Comparison of ENCODE assay signal across 1 cellular context in genomic region chr16:85613609-85614337, GRCh38.
TF ChIP-seq lines count a peak whose summit lies in the region.

No MANE protein-coding gene starts in this region.

TF ChIP-seq in K562, 482 proteins besides CTCF, POLR2A, EP300 and RAD21 (continued from another document):
- TF ChIP-seq TGIF2 (CRISPR knock-in tag; IDR thresholded peaks at IDR 0.05) (no peak), GTF2A2 (tag; IDR thresholded peaks at IDR 0.05) (no peak), RBM15 (IDR thresholded peaks at IDR 0.05; ENCODE audit: insufficient read depth, low read length) (no peak), BHLHE40 (IDR thresholded peaks at IDR 0.05; ENCODE audit: low read length) (no peak), MAZ (CRISPR knock-in tag; conservative IDR thresholded peaks at IDR 0.05 in 1 of 2, IDR thresholded peaks at IDR 0.05 in 1 of 2) (no peak; a peak in 1 of 4 replicates), SIN3A (IDR thresholded peaks at IDR 0.05; ENCODE audit: borderline replicate concordance in 2 of 2, control insufficient read depth in 1 of 2, low read depth in 2 of 2, low read length in 2 of 2) (peak in 1 of 2 experiments; percentile 9; a peak in 1 of 4 replicates), SIX5 (IDR thresholded peaks at IDR 0.05; ENCODE audit: borderline replicate concordance in 1 of 2, insufficient read depth in 1 of 2, low read depth in 1 of 2, low read length in 2 of 2) (no peak), SMARCE1 (IDR thresholded peaks at IDR 0.05) (peak; percentile 6; the same call in 1 of the 2 replicates), E2F3 (CRISPR knock-in tag; IDR thresholded peaks at IDR 0.05) (no peak), U2AF1 (optimal IDR thresholded peaks at IDR 0.05; ENCODE audit: low read depth, low read length) (no peak), CBX5 (IDR thresholded peaks at IDR 0.05; ENCODE audit: borderline replicate concordance, low read depth) (no peak), SNIP1 (IDR thresholded peaks at IDR 0.05; ENCODE audit: low read depth) (no peak), PTBP1 (IDR thresholded peaks at IDR 0.05; ENCODE audit: low read depth, low read length) (no peak), PTTG1 (tag; IDR thresholded peaks at IDR 0.05; ENCODE audit: low read depth) (no peak), ZBTB33 (CRISPR knock-in tag; IDR thresholded peaks at IDR 0.05) (no peak), BCOR (IDR thresholded peaks at IDR 0.05) (no peak), IRF2 (CRISPR knock-in tag; IDR thresholded peaks at IDR 0.05) (no peak), TAL1 (IDR thresholded peaks at IDR 0.05) (no peak), POLR3A (IDR thresholded peaks at IDR 0.05; ENCODE audit: borderline replicate concordance, extremely low read depth, insufficient read depth, insufficient read length) (no peak), NR2C1 (IDR thresholded peaks at IDR 0.05) (no peak), NR2C1 (tag; IDR thresholded peaks at IDR 0.05) (no peak), ELF4 (CRISPR knock-in tag; IDR thresholded peaks at IDR 0.05) (no peak), ZNF507 (tag; conservative IDR thresholded peaks at IDR 0.05) (no peak), ARID4B (CRISPR knock-in tag; IDR thresholded peaks at IDR 0.05) (no peak), ZNF12 (CRISPR knock-in tag; IDR thresholded peaks at IDR 0.05) (no peak), ZHX1 (conservative IDR thresholded peaks at IDR 0.05; ENCODE audit: low read length) (no peak), EZH2 (IDR thresholded peaks at IDR 0.05; ENCODE audit: borderline replicate concordance, low read depth, low read length) (no peak), SMAD3 (CRISPR knock-in tag; conservative IDR thresholded peaks at IDR 0.05) (no peak), KLF10 (CRISPR knock-in tag; IDR thresholded peaks at IDR 0.05) (no peak), SOX6 (IDR thresholded peaks at IDR 0.05) (no peak), ZFP30 (CRISPR knock-in tag; IDR thresholded peaks at IDR 0.05; ENCODE audit: borderline replicate concordance) (no peak), IRF1 (CRISPR knock-in tag; IDR thresholded peaks at IDR 0.05; ENCODE audit: borderline replicate concordance) (no peak), FOXK2 (conservative IDR thresholded peaks at IDR 0.05 in 1 of 2, IDR thresholded peaks at IDR 0.05 in 1 of 2; ENCODE audit: low read depth in 2 of 2) (no peak), MNT (conservative IDR thresholded peaks at IDR 0.05) (no peak; a peak in 1 of 4 replicates), KDM4B (IDR thresholded peaks at IDR 0.05; ENCODE audit: borderline replicate concordance in 2 of 2, low read depth in 1 of 2) (peak in 1 of 2 experiments; percentile 22; a peak in 1 of 4 replicates), ATF4 (CRISPR knock-in tag; IDR thresholded peaks at IDR 0.05) (no peak), ZNF764 (CRISPR knock-in tag; IDR thresholded peaks at IDR 0.05; ENCODE audit: low read depth) (no peak), ZNF165 (CRISPR knock-in tag; IDR thresholded peaks at IDR 0.05; ENCODE audit: borderline replicate concordance) (no peak), WHSC1 (IDR thresholded peaks at IDR 0.05; ENCODE audit: low read length) (no peak), ZNF583 (CRISPR knock-in tag; IDR thresholded peaks at IDR 0.05) (no peak), MCM3 (IDR thresholded peaks at IDR 0.05) (no peak)
- TF ChIP-seq, protein P1, sequence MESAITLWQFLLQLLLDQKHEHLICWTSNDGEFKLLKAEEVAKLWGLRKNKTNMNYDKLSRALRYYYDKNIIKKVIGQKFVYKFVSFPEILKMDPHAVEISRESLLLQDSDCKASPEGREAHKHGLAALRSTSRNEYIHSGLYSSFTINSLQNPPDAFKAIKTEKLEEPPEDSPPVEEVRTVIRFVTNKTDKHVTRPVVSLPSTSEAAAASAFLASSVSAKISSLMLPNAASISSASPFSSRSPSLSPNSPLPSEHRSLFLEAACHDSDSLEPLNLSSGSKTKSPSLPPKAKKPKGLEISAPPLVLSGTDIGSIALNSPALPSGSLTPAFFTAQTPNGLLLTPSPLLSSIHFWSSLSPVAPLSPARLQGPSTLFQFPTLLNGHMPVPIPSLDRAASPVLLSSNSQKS (CRISPR knock-in tag; IDR thresholded peaks at IDR 0.05), result no peak
- TF ChIP-seq, protein P2, sequence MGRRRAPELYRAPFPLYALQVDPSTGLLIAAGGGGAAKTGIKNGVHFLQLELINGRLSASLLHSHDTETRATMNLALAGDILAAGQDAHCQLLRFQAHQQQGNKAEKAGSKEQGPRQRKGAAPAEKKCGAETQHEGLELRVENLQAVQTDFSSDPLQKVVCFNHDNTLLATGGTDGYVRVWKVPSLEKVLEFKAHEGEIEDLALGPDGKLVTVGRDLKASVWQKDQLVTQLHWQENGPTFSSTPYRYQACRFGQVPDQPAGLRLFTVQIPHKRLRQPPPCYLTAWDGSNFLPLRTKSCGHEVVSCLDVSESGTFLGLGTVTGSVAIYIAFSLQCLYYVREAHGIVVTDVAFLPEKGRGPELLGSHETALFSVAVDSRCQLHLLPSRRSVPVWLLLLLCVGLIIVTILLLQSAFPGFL (CRISPR knock-in tag; IDR thresholded peaks at IDR 0.05), result no peak
- TF ChIP-seq, protein P3, sequence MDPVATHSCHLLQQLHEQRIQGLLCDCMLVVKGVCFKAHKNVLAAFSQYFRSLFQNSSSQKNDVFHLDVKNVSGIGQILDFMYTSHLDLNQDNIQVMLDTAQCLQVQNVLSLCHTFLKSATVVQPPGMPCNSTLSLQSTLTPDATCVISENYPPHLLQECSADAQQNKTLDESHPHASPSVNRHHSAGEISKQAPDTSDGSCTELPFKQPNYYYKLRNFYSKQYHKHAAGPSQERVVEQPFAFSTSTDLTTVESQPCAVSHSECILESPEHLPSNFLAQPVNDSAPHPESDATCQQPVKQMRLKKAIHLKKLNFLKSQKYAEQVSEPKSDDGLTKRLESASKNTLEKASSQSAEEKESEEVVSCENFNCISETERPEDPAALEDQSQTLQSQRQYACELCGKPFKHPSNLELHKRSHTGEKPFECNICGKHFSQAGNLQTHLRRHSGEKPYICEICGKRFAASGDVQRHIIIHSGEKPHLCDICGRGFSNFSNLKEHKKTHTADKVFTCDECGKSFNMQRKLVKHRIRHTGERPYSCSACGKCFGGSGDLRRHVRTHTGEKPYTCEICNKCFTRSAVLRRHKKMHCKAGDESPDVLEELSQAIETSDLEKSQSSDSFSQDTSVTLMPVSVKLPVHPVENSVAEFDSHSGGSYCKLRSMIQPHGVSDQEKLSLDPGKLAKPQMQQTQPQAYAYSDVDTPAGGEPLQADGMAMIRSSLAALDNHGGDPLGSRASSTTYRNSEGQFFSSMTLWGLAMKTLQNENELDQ (CRISPR knock-in tag; IDR thresholded peaks at IDR 0.05; ENCODE audit: borderline replicate concordance), result no peak
TF ChIP-seq in K562: peak in this region for 17.
